In the genomic region with DNA sequence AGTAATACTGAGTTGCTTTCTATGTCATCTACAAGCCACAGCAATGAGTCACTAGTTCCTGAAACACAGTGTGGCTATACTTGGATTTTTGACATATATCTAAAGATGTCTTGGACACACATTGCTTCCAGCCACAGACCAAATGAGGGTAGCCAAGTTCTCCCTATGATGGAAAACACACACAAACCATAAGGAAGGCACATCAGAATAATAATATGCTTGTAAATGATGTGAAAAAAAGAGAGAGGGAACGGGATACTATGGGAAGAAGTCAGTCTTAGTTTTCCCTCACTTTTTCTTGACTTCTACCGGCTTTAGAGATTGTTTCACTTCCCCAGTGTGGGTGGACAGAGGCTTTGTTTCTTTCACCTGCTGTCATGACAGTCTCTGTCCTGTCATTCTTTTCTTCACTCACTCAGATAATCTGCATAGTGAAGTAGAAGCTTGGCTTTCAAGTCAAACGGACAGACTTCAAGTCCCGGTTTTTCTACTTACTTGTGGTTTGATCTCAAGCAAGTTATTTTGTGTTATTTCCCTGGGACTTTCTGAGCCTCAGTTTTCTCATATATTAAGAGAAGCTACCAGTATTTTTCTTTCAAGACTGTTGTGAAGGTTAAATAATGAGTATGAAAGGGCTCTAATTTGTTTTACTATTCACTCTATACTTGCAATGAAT, we compare ENCODE assay signal across 1 cellular context.
TF ChIP-seq lines count a peak whose summit lies in the region.

No MANE protein-coding gene starts in this region.

TF ChIP-seq in GM12878, 131 proteins besides CTCF, POLR2A, EP300 and RAD21 (continued from another document and continues in another):
- TF ChIP-seq, protein P1, sequence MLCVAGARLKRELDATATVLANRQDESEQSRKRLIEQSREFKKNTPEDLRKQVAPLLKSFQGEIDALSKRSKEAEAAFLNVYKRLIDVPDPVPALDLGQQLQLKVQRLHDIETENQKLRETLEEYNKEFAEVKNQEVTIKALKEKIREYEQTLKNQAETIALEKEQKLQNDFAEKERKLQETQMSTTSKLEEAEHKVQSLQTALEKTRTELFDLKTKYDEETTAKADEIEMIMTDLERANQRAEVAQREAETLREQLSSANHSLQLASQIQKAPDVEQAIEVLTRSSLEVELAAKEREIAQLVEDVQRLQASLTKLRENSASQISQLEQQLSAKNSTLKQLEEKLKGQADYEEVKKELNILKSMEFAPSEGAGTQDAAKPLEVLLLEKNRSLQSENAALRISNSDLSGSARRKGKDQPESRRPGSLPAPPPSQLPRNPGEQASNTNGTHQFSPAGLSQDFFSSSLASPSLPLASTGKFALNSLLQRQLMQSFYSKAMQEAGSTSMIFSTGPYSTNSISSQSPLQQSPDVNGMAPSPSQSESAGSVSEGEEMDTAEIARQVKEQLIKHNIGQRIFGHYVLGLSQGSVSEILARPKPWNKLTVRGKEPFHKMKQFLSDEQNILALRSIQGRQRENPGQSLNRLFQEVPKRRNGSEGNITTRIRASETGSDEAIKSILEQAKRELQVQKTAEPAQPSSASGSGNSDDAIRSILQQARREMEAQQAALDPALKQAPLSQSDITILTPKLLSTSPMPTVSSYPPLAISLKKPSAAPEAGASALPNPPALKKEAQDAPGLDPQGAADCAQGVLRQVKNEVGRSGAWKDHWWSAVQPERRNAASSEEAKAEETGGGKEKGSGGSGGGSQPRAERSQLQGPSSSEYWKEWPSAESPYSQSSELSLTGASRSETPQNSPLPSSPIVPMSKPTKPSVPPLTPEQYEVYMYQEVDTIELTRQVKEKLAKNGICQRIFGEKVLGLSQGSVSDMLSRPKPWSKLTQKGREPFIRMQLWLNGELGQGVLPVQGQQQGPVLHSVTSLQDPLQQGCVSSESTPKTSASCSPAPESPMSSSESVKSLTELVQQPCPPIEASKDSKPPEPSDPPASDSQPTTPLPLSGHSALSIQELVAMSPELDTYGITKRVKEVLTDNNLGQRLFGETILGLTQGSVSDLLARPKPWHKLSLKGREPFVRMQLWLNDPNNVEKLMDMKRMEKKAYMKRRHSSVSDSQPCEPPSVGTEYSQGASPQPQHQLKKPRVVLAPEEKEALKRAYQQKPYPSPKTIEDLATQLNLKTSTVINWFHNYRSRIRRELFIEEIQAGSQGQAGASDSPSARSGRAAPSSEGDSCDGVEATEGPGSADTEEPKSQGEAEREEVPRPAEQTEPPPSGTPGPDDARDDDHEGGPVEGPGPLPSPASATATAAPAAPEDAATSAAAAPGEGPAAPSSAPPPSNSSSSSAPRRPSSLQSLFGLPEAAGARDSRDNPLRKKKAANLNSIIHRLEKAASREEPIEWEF (IDR thresholded peaks at IDR 0.05; ENCODE audit: insufficient replicate concordance, low read depth, low read length) = no peak
- peak; percentile 86; the same call in 1 of the 2 replicates for TF ChIP-seq MTA3 (IDR thresholded peaks at IDR 0.05; ENCODE audit: borderline replicate concordance, low read length)
- TF ChIP-seq SIX5 (IDR thresholded peaks at IDR 0.05; ENCODE audit: low read depth, low read length, severe bottlenecking) = no peak
- TF ChIP-seq ZNF207 (IDR thresholded peaks at IDR 0.05; ENCODE audit: borderline replicate concordance) = no peak
- TF ChIP-seq NFXL1 (IDR thresholded peaks at IDR 0.05; ENCODE audit: borderline replicate concordance) = no peak
- peak; percentile 98 for TF ChIP-seq SPI1 (IDR thresholded peaks at IDR 0.05; ENCODE audit: borderline replicate concordance, insufficient read depth, low read depth, low read length)
- TF ChIP-seq, protein P2, sequence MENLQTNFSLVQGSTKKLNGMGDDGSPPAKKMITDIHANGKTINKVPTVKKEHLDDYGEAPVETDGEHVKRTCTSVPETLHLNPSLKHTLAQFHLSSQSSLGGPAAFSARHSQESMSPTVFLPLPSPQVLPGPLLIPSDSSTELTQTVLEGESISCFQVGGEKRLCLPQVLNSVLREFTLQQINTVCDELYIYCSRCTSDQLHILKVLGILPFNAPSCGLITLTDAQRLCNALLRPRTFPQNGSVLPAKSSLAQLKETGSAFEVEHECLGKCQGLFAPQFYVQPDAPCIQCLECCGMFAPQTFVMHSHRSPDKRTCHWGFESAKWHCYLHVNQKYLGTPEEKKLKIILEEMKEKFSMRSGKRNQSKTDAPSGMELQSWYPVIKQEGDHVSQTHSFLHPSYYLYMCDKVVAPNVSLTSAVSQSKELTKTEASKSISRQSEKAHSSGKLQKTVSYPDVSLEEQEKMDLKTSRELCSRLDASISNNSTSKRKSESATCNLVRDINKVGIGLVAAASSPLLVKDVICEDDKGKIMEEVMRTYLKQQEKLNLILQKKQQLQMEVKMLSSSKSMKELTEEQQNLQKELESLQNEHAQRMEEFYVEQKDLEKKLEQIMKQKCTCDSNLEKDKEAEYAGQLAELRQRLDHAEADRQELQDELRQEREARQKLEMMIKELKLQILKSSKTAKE (IDR thresholded peaks at IDR 0.05; ENCODE audit: low read depth, poor library complexity, severe bottlenecking) = peak; percentile 65
- no peak for TF ChIP-seq SUPT20H (IDR thresholded peaks at IDR 0.05; ENCODE audit: borderline replicate concordance, control insufficient read depth, low read depth, low read length)
- peak; percentile 90 for TF ChIP-seq RUNX3 (IDR thresholded peaks at IDR 0.05; ENCODE audit: low read length)
- TF ChIP-seq, protein P3, sequence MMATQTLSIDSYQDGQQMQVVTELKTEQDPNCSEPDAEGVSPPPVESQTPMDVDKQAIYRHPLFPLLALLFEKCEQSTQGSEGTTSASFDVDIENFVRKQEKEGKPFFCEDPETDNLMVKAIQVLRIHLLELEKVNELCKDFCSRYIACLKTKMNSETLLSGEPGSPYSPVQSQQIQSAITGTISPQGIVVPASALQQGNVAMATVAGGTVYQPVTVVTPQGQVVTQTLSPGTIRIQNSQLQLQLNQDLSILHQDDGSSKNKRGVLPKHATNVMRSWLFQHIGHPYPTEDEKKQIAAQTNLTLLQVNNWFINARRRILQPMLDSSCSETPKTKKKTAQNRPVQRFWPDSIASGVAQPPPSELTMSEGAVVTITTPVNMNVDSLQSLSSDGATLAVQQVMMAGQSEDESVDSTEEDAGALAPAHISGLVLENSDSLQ (IDR thresholded peaks at IDR 0.05) = peak; percentile 89
- TF ChIP-seq CBX5 (IDR thresholded peaks at IDR 0.05; ENCODE audit: low read depth) = no peak; the same call in 1 of the 2 replicates
- TF ChIP-seq PML (IDR thresholded peaks at IDR 0.05; ENCODE audit: low read length) = peak; percentile 62; the same call in 1 of the 2 replicates
- TF ChIP-seq RELA (IDR thresholded peaks at IDR 0.05; ENCODE audit: borderline replicate concordance, partially characterized antibody) = peak; percentile 76
- TF ChIP-seq KAT2A (conservative IDR thresholded peaks at IDR 0.05; ENCODE audit: control insufficient read depth, low read depth, low read length) = no peak
- no peak for TF ChIP-seq SIN3A (IDR thresholded peaks at IDR 0.05; ENCODE audit: low read depth, low read length)
- TF ChIP-seq NFYA (IDR thresholded peaks at IDR 0.05; ENCODE audit: borderline replicate concordance, low read depth, low read length) = no peak
- TF ChIP-seq NFIC (IDR thresholded peaks at IDR 0.05; ENCODE audit: low read depth, low read length) = peak; percentile 98
- TF ChIP-seq CHD1 (IDR thresholded peaks at IDR 0.05; ENCODE audit: low read depth, low read length) = no peak
- TF ChIP-seq FOXK2 (IDR thresholded peaks at IDR 0.05) = no peak
- no peak for TF ChIP-seq RAD51 (IDR thresholded peaks at IDR 0.05)
- TF ChIP-seq, protein P4, sequence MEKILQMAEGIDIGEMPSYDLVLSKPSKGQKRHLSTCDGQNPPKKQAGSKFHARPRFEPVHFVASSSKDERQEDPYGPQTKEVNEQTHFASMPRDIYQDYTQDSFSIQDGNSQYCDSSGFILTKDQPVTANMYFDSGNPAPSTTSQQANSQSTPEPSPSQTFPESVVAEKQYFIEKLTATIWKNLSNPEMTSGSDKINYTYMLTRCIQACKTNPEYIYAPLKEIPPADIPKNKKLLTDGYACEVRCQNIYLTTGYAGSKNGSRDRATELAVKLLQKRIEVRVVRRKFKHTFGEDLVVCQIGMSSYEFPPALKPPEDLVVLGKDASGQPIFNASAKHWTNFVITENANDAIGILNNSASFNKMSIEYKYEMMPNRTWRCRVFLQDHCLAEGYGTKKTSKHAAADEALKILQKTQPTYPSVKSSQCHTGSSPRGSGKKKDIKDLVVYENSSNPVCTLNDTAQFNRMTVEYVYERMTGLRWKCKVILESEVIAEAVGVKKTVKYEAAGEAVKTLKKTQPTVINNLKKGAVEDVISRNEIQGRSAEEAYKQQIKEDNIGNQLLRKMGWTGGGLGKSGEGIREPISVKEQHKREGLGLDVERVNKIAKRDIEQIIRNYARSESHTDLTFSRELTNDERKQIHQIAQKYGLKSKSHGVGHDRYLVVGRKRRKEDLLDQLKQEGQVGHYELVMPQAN (conservative IDR thresholded peaks at IDR 0.05) = no peak
- TF ChIP-seq ZZZ3 (IDR thresholded peaks at IDR 0.05; ENCODE audit: control insufficient read depth, insufficient read length, low read depth) = no peak
- TF ChIP-seq, protein P5, sequence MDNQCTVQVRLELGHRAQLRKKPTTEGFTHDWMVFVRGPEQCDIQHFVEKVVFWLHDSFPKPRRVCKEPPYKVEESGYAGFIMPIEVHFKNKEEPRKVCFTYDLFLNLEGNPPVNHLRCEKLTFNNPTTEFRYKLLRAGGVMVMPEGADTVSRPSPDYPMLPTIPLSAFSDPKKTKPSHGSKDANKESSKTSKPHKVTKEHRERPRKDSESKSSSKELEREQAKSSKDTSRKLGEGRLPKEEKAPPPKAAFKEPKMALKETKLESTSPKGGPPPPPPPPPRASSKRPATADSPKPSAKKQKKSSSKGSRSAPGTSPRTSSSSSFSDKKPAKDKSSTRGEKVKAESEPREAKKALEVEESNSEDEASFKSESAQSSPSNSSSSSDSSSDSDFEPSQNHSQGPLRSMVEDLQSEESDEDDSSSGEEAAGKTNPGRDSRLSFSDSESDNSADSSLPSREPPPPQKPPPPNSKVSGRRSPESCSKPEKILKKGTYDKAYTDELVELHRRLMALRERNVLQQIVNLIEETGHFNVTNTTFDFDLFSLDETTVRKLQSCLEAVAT (IDR thresholded peaks at IDR 0.05) = no peak
- TF ChIP-seq, protein P6, sequence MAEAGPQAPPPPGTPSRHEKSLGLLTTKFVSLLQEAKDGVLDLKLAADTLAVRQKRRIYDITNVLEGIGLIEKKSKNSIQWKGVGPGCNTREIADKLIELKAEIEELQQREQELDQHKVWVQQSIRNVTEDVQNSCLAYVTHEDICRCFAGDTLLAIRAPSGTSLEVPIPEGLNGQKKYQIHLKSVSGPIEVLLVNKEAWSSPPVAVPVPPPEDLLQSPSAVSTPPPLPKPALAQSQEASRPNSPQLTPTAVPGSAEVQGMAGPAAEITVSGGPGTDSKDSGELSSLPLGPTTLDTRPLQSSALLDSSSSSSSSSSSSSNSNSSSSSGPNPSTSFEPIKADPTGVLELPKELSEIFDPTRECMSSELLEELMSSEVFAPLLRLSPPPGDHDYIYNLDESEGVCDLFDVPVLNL (IDR thresholded peaks at IDR 0.05; ENCODE audit: low read depth, low read length) = no peak
- TF ChIP-seq, protein P7, sequence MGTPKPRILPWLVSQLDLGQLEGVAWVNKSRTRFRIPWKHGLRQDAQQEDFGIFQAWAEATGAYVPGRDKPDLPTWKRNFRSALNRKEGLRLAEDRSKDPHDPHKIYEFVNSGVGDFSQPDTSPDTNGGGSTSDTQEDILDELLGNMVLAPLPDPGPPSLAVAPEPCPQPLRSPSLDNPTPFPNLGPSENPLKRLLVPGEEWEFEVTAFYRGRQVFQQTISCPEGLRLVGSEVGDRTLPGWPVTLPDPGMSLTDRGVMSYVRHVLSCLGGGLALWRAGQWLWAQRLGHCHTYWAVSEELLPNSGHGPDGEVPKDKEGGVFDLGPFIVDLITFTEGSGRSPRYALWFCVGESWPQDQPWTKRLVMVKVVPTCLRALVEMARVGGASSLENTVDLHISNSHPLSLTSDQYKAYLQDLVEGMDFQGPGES (IDR thresholded peaks at IDR 0.05) = no peak
- TF ChIP-seq PAX8 (IDR thresholded peaks at IDR 0.05) = no peak
- peak; percentile 57 for TF ChIP-seq NBN (IDR thresholded peaks at IDR 0.05)
- TF ChIP-seq ESRRA (IDR thresholded peaks at IDR 0.05; ENCODE audit: low read length) = no peak
- no peak for TF ChIP-seq SREBF2 (IDR thresholded peaks at IDR 0.05; ENCODE audit: low read length)
- TF ChIP-seq, protein P8, sequence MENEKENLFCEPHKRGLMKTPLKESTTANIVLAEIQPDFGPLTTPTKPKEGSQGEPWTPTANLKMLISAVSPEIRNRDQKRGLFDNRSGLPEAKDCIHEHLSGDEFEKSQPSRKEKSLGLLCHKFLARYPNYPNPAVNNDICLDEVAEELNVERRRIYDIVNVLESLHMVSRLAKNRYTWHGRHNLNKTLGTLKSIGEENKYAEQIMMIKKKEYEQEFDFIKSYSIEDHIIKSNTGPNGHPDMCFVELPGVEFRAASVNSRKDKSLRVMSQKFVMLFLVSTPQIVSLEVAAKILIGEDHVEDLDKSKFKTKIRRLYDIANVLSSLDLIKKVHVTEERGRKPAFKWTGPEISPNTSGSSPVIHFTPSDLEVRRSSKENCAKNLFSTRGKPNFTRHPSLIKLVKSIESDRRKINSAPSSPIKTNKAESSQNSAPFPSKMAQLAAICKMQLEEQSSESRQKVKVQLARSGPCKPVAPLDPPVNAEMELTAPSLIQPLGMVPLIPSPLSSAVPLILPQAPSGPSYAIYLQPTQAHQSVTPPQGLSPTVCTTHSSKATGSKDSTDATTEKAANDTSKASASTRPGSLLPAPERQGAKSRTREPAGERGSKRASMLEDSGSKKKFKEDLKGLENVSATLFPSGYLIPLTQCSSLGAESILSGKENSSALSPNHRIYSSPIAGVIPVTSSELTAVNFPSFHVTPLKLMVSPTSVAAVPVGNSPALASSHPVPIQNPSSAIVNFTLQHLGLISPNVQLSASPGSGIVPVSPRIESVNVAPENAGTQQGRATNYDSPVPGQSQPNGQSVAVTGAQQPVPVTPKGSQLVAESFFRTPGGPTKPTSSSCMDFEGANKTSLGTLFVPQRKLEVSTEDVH (IDR thresholded peaks at IDR 0.05; ENCODE audit: low read depth, partially characterized antibody) = no peak
- peak; percentile 73 for TF ChIP-seq CBFB (IDR thresholded peaks at IDR 0.05; ENCODE audit: low read depth)
- no peak for TF ChIP-seq SMC3 (IDR thresholded peaks at IDR 0.05; ENCODE audit: borderline replicate concordance, low read length)
- peak in 1 of 2 experiments; percentile 76; a peak in 2 of 4 replicates for TF ChIP-seq ETV6 (conservative IDR thresholded peaks at IDR 0.05 in 1 of 2, IDR thresholded peaks at IDR 0.05 in 1 of 2; ENCODE audit: borderline replicate concordance in 1 of 2, low read depth in 1 of 2)
- TF ChIP-seq NR2C2 (IDR thresholded peaks at IDR 0.05; ENCODE audit: borderline replicate concordance, control insufficient read depth, insufficient read length, low read depth) = no peak
- no peak for TF ChIP-seq SRF (IDR thresholded peaks at IDR 0.05; ENCODE audit: low read depth in 2 of 2, low read length in 2 of 2)
- peak; percentile 95 for TF ChIP-seq JUNB (IDR thresholded peaks at IDR 0.05)
- TF ChIP-seq GABPA (IDR thresholded peaks at IDR 0.05; ENCODE audit: low read depth) = peak; percentile 37; the same call in 1 of the 2 replicates
- TF ChIP-seq, protein P9, sequence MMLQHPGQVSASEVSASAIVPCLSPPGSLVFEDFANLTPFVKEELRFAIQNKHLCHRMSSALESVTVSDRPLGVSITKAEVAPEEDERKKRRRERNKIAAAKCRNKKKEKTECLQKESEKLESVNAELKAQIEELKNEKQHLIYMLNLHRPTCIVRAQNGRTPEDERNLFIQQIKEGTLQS (IDR thresholded peaks at IDR 0.05; ENCODE audit: borderline replicate concordance, extremely low read depth, low read depth, low read length) = no peak
- no peak for TF ChIP-seq KDM1A (IDR thresholded peaks at IDR 0.05; ENCODE audit: borderline replicate concordance)
